ENCODE assay signal across 11 cellular contexts in the genomic region with DNA sequence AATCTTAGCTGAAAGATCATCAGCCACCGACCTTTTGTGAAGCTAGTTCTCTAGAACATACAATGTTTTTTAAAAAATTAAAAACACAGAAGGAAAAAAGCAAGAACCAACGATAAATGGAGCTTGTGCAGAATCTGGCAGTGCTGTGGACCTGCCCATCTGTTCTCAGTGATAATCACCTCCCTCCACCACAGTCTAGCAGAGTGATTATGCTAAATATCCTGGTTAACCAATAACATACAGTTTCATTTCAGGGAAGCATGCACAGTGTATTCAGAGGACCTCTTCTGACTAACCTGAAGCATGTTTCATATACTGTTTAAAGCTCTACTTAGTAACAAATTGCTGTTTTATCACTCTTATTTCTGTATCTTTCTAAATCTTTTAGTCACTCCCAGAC.
DNase-seq lines count a peak whose midpoint lies in the region; ATAC-seq, FAIRE-seq and TF ChIP-seq lines count a peak whose summit lies in the region.
"Had no signal": no experiment of that assay in that cellular context is flagged by ENCODE, and none has a peak within 500 bp of the region (broad histone marks: within the 10 kb centered on the region; RNA-seq: fewer than 3 reads in every experiment).

No MANE protein-coding gene starts in this region.

- no peak overlapping the region for H3K14ac ChIP-seq in neuronal stem cell (ENCODE audit: low read length)

- no peak for FAIRE-seq in kidney (lab: Jason Lieb, UNC)
- FAIRE-seq: astrocyte had no signal

- no peaks in the 10 kb centered on the region for H3K9me3 ChIP-seq in neuronal stem cell (replicated peaks in 1 of 2; ENCODE audit: control insufficient read depth in 2 of 2, insufficient read depth in 1 of 2, low read depth in 1 of 2, low read length in 2 of 2)
- no peaks in the 10 kb centered on the region for H3K9me3 ChIP-seq in kidney (ENCODE audit: control insufficient read depth in 1 of 2, low read length in 2 of 2)
- H3K9me3 ChIP-seq in gastrocnemius medialis = no peaks in the 10 kb centered on the region
- H3K9me3 ChIP-seq: heart right ventricle had no signal

- in situ Hi-C loops in gastrocnemius medialis (cut with MboI; ENCODE audit: low sequenced_read_pairs in 4 of 4) = no loop called here

- H2BK120ac ChIP-seq in neuronal stem cell (ENCODE audit: low read depth, low read length) = no peak overlapping the region

- no peak overlapping the region for H4K8ac ChIP-seq in neuronal stem cell (ENCODE audit: low read depth, low read length)

- peak overlapping the region; percentile 41 for H2AFZ ChIP-seq in neuronal stem cell (ENCODE audit: low read length)

- no peak overlapping the region for H3K4me2 ChIP-seq in neuronal stem cell (ENCODE audit: insufficient read depth, low read length, poor library complexity, severe bottlenecking)

- H2AK5ac ChIP-seq in neuronal stem cell (ENCODE audit: low read depth, low read length) = no peak overlapping the region

- TF ChIP-seq CTCF in kidney (IDR thresholded peaks at IDR 0.05; ENCODE audit: borderline replicate concordance, extremely low read depth, insufficient read depth) = no peak
- no peak for TF ChIP-seq CTCF in gastrocnemius medialis (IDR thresholded peaks at IDR 0.05 in 4 of 5, conservative IDR thresholded peaks at IDR 0.05 in 1 of 5)

- H3K36me3 ChIP-seq in neuronal stem cell (replicated peaks in 1 of 2; ENCODE audit: control insufficient read depth in 2 of 2, insufficient read depth in 2 of 2, low read length in 2 of 2) = no peaks in the 10 kb centered on the region
- H3K36me3 ChIP-seq in kidney (ENCODE audit: control insufficient read depth in 1 of 2, insufficient read depth in 2 of 2, low read length in 2 of 2) = no peaks in the 10 kb centered on the region
- no peaks in the 10 kb centered on the region for H3K36me3 ChIP-seq in gastrocnemius medialis
- H3K36me3 ChIP-seq: heart right ventricle had no signal

- H3K79me1 ChIP-seq in neuronal stem cell (ENCODE audit: low read depth, low read length) = no peaks in the 10 kb centered on the region

- DNase-seq in NCI-H748 (lab: John Stamatoyannopoulos, UW; ENCODE audit: unreplicated experiment) (peak; percentile 91), neuronal stem cell (ENCODE audit: low spot score) (no peak), kidney (no peak), gastrocnemius medialis (no peak)
- DNase-seq in activated T-cell treated with anti-CD3 and anti-CD28 coated beads, Interleukin-2, amount 50 U/mL, for 1 hour = no peak
- DNase-seq: heart right ventricle; NK-92 treated with Interleukin-12 subunit alpha and Interleukin-12 subunit beta, amount 100 ng/mL, for 24 hours had no signal

- no peak overlapping the region for H3K18ac ChIP-seq in neuronal stem cell (ENCODE audit: low read length)

- no peak overlapping the region for H2BK5ac ChIP-seq in neuronal stem cell (ENCODE audit: low read length)

- H3K27me3 ChIP-seq in neuronal stem cell (ENCODE audit: control insufficient read depth in 3 of 3, insufficient read depth in 3 of 3, low read depth in 1 of 3, low read length in 3 of 3) (no peaks in the 10 kb centered on the region), gastrocnemius medialis (no peaks in the 10 kb centered on the region)
- H3K27me3 ChIP-seq: heart right ventricle had no signal

- H3K27ac ChIP-seq in neuronal stem cell (replicated peaks; ENCODE audit: low read length) = no peak overlapping the region
- H3K27ac ChIP-seq in kidney (ENCODE audit: low read depth in 2 of 2, low read length in 2 of 2) = no peak overlapping the region
- H3K27ac ChIP-seq in gastrocnemius medialis = no peak overlapping the region
- H3K27ac ChIP-seq: heart right ventricle had no signal

- H3K4me3 ChIP-seq in neuronal stem cell (ENCODE audit: low read length in 2 of 2) = no peak overlapping the region
- no peak overlapping the region for H3K4me3 ChIP-seq in kidney (ENCODE audit: low read length in 2 of 2)
- no peak overlapping the region for H3K4me3 ChIP-seq in gastrocnemius medialis
- H3K4me3 ChIP-seq: heart right ventricle had no signal

- no peak for TF ChIP-seq POLR2A in gastrocnemius medialis (IDR thresholded peaks at IDR 0.05)

- no CpG with 5 or more reads among the region's 2 CpGs for WGBS in neuronal stem cell (ENCODE audit: extremely low coverage in 2 of 2, insufficient read length in 2 of 2, insufficient replicate concordance in 1 of 2), 2 donors

- H3K4ac ChIP-seq in neuronal stem cell (ENCODE audit: low read length) = no peak overlapping the region

- H3K9ac ChIP-seq in neuronal stem cell (ENCODE audit: low read depth, low read length, poor library complexity) (no peak overlapping the region), kidney (ENCODE audit: low read length in 2 of 2) (no peak overlapping the region)

- no peak overlapping the region for H2BK15ac ChIP-seq in neuronal stem cell (ENCODE audit: low read length)

- peak; percentile 77 for ATAC-seq in GM19043 (IDR thresholded peaks at IDR 0.05; ENCODE audit: low read depth, unreplicated experiment)
- peak; percentile 87 for ATAC-seq in HG03097 (IDR thresholded peaks at IDR 0.05; ENCODE audit: low FRiP score, unreplicated experiment)
- ATAC-seq in HG03025 (IDR thresholded peaks at IDR 0.05; ENCODE audit: low FRiP score, unreplicated experiment) = no peak
- ATAC-seq in gastrocnemius medialis = no peak
- ATAC-seq: heart right ventricle had no signal

- no peak overlapping the region for H3K23ac ChIP-seq in neuronal stem cell (ENCODE audit: low read depth, low read length, poor library complexity)

- H3K4me1 ChIP-seq in neuronal stem cell (ENCODE audit: control insufficient read depth in 2 of 2, insufficient read depth in 1 of 2, low read depth in 1 of 2, low read length in 2 of 2) = no peaks in the 10 kb centered on the region
- no peaks in the 10 kb centered on the region for H3K4me1 ChIP-seq in kidney (ENCODE audit: control insufficient read depth in 1 of 2, insufficient read depth in 1 of 2, low read depth in 1 of 2, low read length in 2 of 2)
- H3K4me1 ChIP-seq in gastrocnemius medialis = no peaks in the 10 kb centered on the region
- H3K4me1 ChIP-seq: heart right ventricle had no signal

- intact Hi-C loops in kidney (cut with DNase I) = no loop called here
- intact Hi-C loops in gastrocnemius medialis (cut with DNase I; ENCODE audit: low total_unique reads) = no loop called here

- H2BK12ac ChIP-seq in neuronal stem cell (ENCODE audit: low read length) = no peak overlapping the region

- H4K91ac ChIP-seq in neuronal stem cell (ENCODE audit: low read depth, low read length, poor library complexity) = no peak overlapping the region

Comparison
In these comparisons a context has a peak if more than half of its experiments do, and no peak if none do; other contexts are left out.
1. ATAC-seq: peak in GM19043 (single experiment) and HG03097 (single experiment); none in HG03025 (single experiment) and gastrocnemius medialis (0 of 2).